ENCODE assay signal across 1 cellular context in genomic region chr3:16936233-16936632, GRCh38.
TF ChIP-seq lines count a peak whose summit lies in the region.

No MANE protein-coding gene starts in this region.

TF ChIP-seq in K562, 482 proteins besides CTCF, POLR2A, EP300 and RAD21 (continued from another document and continues in another):
- TF ChIP-seq PKNOX1 (IDR thresholded peaks at IDR 0.05) (no peak), CTCFL (IDR thresholded peaks at IDR 0.05; ENCODE audit: borderline replicate concordance, insufficient read depth, low read depth, low read length, poor library complexity, severe bottlenecking) (no peak), RUNX1 (IDR thresholded peaks at IDR 0.05; ENCODE audit: low read depth) (peak; percentile 85; the same call in 1 of the 2 replicates), ZNF431 (CRISPR knock-in tag; IDR thresholded peaks at IDR 0.05) (no peak), FOXM1 (IDR thresholded peaks at IDR 0.05; ENCODE audit: low read depth) (peak; percentile 89), FOXM1 (CRISPR knock-in tag; IDR thresholded peaks at IDR 0.05; ENCODE audit: low read depth) (no peak), CBFA2T2 (conservative IDR thresholded peaks at IDR 0.05) (peak; percentile 94), POLR2G (IDR thresholded peaks at IDR 0.05; ENCODE audit: low read depth, low read length) (no peak), MEIS2 (IDR thresholded peaks at IDR 0.05; ENCODE audit: partially characterized antibody) (no peak), MTA2 (IDR thresholded peaks at IDR 0.05; ENCODE audit: low read depth) (peak; percentile 94), MECOM (CRISPR knock-in tag; IDR thresholded peaks at IDR 0.05) (no peak), NELFE (IDR thresholded peaks at IDR 0.05; ENCODE audit: insufficient read depth, insufficient read length) (no peak), JUND (IDR thresholded peaks at IDR 0.05; ENCODE audit: borderline replicate concordance, low read depth, low read length) (0 out of 2 replicates have a peak, but pooled peaks have one; percentile 29), JUND (tag; IDR thresholded peaks at IDR 0.05; ENCODE audit: borderline replicate concordance, low read depth, low read length) (no peak; the same call in 2 of the 3 replicates), MLLT1 (IDR thresholded peaks at IDR 0.05) (peak in 1 of 2 experiments; percentile 94; a peak in 2 of 4 replicates), ZBTB1 (CRISPR knock-in tag; IDR thresholded peaks at IDR 0.05; ENCODE audit: borderline replicate concordance, low read depth) (no peak), SMARCA4 (IDR thresholded peaks at IDR 0.05) (peak; percentile 91), KLF13 (tag; IDR thresholded peaks at IDR 0.05; ENCODE audit: borderline replicate concordance, low read depth) (no peak), ZNF316 (IDR thresholded peaks at IDR 0.05) (no peak), NBN (IDR thresholded peaks at IDR 0.05; ENCODE audit: low read depth) (peak; percentile 20; the same call in 1 of the 2 replicates), TEAD1 (CRISPR knock-in tag; IDR thresholded peaks at IDR 0.05) (peak in 1 of 2 experiments; percentile 57; a peak in 1 of 4 replicates), KDM5B (IDR thresholded peaks at IDR 0.05; ENCODE audit: insufficient replicate concordance, low read depth, low read length) (no peak), ZEB2 (IDR thresholded peaks at IDR 0.05) (no peak), ZNF165 (CRISPR knock-in tag; IDR thresholded peaks at IDR 0.05; ENCODE audit: borderline replicate concordance) (no peak), HNRNPH1 (optimal IDR thresholded peaks at IDR 0.05; ENCODE audit: low read depth, low read length) (no peak), PHF20 (IDR thresholded peaks at IDR 0.05; ENCODE audit: partially characterized antibody) (no peak), PRDM10 (IDR thresholded peaks at IDR 0.05; ENCODE audit: partially characterized antibody) (no peak), KHSRP (IDR thresholded peaks at IDR 0.05) (peak; percentile 63; the same call in 1 of the 2 replicates), ZNF699 (CRISPR knock-in tag; IDR thresholded peaks at IDR 0.05; ENCODE audit: insufficient replicate concordance) (no peak), RAD51 (IDR thresholded peaks at IDR 0.05; ENCODE audit: borderline replicate concordance, low read depth) (peak; percentile 63; the same call in 1 of the 2 replicates), CHD2 (IDR thresholded peaks at IDR 0.05; ENCODE audit: low read depth, low read length) (no peak), ZNF518B (CRISPR knock-in tag; IDR thresholded peaks at IDR 0.05) (no peak), XRCC3 (IDR thresholded peaks at IDR 0.05) (no peak), CC2D1A (IDR thresholded peaks at IDR 0.05) (peak; percentile 94), ZBTB49 (CRISPR knock-in tag; IDR thresholded peaks at IDR 0.05; ENCODE audit: borderline replicate concordance) (no peak), BCLAF1 (IDR thresholded peaks at IDR 0.05; ENCODE audit: borderline replicate concordance in 1 of 2, control insufficient read depth in 1 of 2, low read depth in 2 of 2, low read length in 1 of 2) (no peak), CHAMP1 (IDR thresholded peaks at IDR 0.05) (no peak), ZNF384 (IDR thresholded peaks at IDR 0.05; ENCODE audit: low read depth, low read length) (peak; percentile 92), LEF1 (IDR thresholded peaks at IDR 0.05) (no peak), SIN3B (IDR thresholded peaks at IDR 0.05; ENCODE audit: low read depth) (no peak), NEUROD1 (IDR thresholded peaks at IDR 0.05; ENCODE audit: borderline replicate concordance, low read depth, low read length, partially characterized antibody) (no peak), E2F3 (CRISPR knock-in tag; IDR thresholded peaks at IDR 0.05) (no peak), FOSL1 (tag; conservative IDR thresholded peaks at IDR 0.05) (peak; percentile 68), HDGF (IDR thresholded peaks at IDR 0.05) (no peak)
